In genomic region chr14:88327497-88327896, GRCh38 we compare ENCODE assay signal across 18 cellular contexts. TPM values are rescaled to one million over a fixed set of nuclear protein-coding genes. Genes with fewer than 3 reads are reported as not detected.
A peak's percentile ranks its signal among the peaks of the same experiment; 100 is the strongest.
DNase-seq lines count a peak whose midpoint lies in the region; ATAC-seq and TF ChIP-seq lines count a peak whose summit lies in the region.
"Had no signal": no experiment of that assay in that cellular context is flagged by ENCODE, and none has a peak within 500 bp of the region (broad histone marks: within the 10 kb centered on the region; RNA-seq: fewer than 3 reads in every experiment).

No MANE protein-coding gene starts in this region.

- H3K4me3 Mint-ChIP-seq in type B pancreatic cell: peak overlapping the region; percentile 12
- H3K4me3 Mint-ChIP-seq: B cell; CD4-positive, alpha-beta memory T cell; T-helper 2 cell treated with Interferon-gamma antibody and Interleukin-4, amounts not matched to agents 5 μg/mL and 100 μg/mL, for 36 hours had no signal

- no peak for ATAC-seq in HG02759 (IDR thresholded peaks at IDR 0.05; ENCODE audit: unreplicated experiment)

- DNase-seq in NCI-H510A (lab: John Stamatoyannopoulos, UW) (peak; percentile 21), NCI-H510A treated with DMSO at 0.1 percent for 48 hours (lab: John Stamatoyannopoulos, UW) (no peak), NCI-H146 (lab: John Stamatoyannopoulos, UW) (peak; percentile 39), SW480 (ENCODE audit: low spot score) (peak; percentile 49), type B pancreatic cell (ENCODE audit: extremely low spot score, unreplicated experiment) (no peak), Kasumi-1 (lab: John Stamatoyannopoulos, UW) (no peak)
- DNase-seq: CD4-positive, alpha-beta memory T cell; DMS79; NCI-H187; NCI-H226; OCI-M1; RPMI8226 had no signal

- no peaks in the 10 kb centered on the region for H3K9me3 Mint-ChIP-seq in type B pancreatic cell
- H3K9me3 Mint-ChIP-seq: IgD-negative memory B cell; T-helper 2 cell treated with Interferon-gamma antibody and Interleukin-4, amounts not matched to agents 5 μg/mL and 100 μg/mL, for 36 hours had no signal

- no peak for TF ChIP-seq CTCF in type B pancreatic cell (conservative IDR thresholded peaks at IDR 0.05)

- no peak overlapping the region for H3K27ac Mint-ChIP-seq in type B pancreatic cell
- H3K27ac Mint-ChIP-seq: B cell; CD4-positive, alpha-beta memory T cell; IgD-negative memory B cell; T-helper 2 cell treated with Interferon-gamma antibody and Interleukin-4, amounts not matched to agents 5 μg/mL and 100 μg/mL, for 36 hours had no signal

- H3K27me3 Mint-ChIP-seq in type B pancreatic cell: peaks cover 85% of the 10 kb centered on the region

- peaks cover 4% of the 10 kb centered on the region for H3K4me1 Mint-ChIP-seq in type B pancreatic cell (ENCODE audit: unreplicated experiment)

- no peaks in the 10 kb centered on the region for H3K36me3 Mint-ChIP-seq in type B pancreatic cell
- H3K36me3 Mint-ChIP-seq: CD4-positive, alpha-beta memory T cell; IgD-negative memory B cell had no signal

RNA-seq across cellular contexts. Expression of gene KCNK10, which starts 4.4 kb away (rescaled TPM):
- 0.12 and 1.4 TPM in 2 replicates for total RNA-seq in type B pancreatic cell (ENCODE audit: low replicate concordance)
- total RNA-seq: CD4-positive, alpha-beta memory T cell; G401; HT1080 had no signal

RNA-seq across cellular contexts. Expression of gene SPATA7, which starts 58.0 kb away (rescaled TPM):
- 13.5 and 16.2 TPM in 2 replicates for total RNA-seq in type B pancreatic cell (ENCODE audit: low replicate concordance)

Comparison
In these comparisons a context has a peak if more than half of its experiments do, and no peak if none do; other contexts are left out.
1. DNase-seq: peak in NCI-H510A (single experiment), NCI-H146 (single experiment) and SW480 (single experiment); none in NCI-H510A treated with DMSO at 0.1 percent for 48 hours (single experiment), type B pancreatic cell (single experiment) and Kasumi-1 (0 of 2).